ENCODE assay signal across 1 cellular context in the genomic region with DNA sequence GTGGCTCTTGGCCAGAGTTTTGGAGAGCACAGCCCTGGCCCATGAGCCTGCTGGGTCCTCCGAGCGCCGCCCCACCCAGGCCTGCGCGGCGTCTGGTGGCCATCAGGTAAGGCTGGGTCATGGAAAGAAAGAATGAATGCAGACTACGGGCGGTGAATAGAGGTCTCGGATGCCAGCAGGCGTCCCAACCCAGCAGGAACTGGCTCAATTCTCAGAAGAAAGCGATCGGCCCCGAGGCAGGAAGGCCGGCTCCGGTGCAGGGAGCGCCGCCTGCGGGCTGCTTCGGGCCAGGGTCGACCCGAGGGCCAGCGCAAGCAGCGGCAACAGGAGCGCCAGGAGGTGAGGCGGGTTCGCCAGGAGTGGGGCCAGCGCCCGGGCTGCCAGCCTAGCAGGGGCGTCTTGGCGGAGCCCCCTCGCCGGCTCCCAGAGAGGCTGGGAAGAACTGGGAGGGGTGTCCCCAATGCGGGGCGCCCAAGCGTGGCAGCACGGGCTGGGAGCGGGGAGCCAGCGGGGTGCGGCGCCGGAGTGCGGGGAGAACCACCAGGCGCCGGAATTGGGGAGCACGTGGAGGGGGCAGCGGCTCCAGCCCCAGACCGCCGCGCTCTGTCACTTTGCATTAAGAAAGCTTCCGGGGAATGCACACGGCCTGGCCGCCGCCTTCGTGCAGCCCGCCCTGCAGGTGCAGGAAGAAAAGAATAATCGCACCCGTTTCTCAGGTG.
TF ChIP-seq lines count a peak whose summit lies in the region.

No MANE protein-coding gene starts in this region.

TF ChIP-seq in HEK293, 187 proteins besides CTCF, POLR2A, EP300 and RAD21 (continued from another document and continues in another):
- TF ChIP-seq, protein P1, sequence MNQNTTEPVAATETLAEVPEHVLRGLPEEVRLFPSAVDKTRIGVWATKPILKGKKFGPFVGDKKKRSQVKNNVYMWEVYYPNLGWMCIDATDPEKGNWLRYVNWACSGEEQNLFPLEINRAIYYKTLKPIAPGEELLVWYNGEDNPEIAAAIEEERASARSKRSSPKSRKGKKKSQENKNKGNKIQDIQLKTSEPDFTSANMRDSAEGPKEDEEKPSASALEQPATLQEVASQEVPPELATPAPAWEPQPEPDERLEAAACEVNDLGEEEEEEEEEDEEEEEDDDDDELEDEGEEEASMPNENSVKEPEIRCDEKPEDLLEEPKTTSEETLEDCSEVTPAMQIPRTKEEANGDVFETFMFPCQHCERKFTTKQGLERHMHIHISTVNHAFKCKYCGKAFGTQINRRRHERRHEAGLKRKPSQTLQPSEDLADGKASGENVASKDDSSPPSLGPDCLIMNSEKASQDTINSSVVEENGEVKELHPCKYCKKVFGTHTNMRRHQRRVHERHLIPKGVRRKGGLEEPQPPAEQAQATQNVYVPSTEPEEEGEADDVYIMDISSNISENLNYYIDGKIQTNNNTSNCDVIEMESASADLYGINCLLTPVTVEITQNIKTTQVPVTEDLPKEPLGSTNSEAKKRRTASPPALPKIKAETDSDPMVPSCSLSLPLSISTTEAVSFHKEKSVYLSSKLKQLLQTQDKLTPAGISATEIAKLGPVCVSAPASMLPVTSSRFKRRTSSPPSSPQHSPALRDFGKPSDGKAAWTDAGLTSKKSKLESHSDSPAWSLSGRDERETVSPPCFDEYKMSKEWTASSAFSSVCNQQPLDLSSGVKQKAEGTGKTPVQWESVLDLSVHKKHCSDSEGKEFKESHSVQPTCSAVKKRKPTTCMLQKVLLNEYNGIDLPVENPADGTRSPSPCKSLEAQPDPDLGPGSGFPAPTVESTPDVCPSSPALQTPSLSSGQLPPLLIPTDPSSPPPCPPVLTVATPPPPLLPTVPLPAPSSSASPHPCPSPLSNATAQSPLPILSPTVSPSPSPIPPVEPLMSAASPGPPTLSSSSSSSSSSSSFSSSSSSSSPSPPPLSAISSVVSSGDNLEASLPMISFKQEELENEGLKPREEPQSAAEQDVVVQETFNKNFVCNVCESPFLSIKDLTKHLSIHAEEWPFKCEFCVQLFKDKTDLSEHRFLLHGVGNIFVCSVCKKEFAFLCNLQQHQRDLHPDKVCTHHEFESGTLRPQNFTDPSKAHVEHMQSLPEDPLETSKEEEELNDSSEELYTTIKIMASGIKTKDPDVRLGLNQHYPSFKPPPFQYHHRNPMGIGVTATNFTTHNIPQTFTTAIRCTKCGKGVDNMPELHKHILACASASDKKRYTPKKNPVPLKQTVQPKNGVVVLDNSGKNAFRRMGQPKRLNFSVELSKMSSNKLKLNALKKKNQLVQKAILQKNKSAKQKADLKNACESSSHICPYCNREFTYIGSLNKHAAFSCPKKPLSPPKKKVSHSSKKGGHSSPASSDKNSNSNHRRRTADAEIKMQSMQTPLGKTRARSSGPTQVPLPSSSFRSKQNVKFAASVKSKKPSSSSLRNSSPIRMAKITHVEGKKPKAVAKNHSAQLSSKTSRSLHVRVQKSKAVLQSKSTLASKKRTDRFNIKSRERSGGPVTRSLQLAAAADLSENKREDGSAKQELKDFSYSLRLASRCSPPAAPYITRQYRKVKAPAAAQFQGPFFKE (tag by site-specific recombination; IDR thresholded peaks at IDR 0.05; ENCODE audit: borderline replicate concordance) = no peak
- TF ChIP-seq ZBTB48 (tag by site-specific recombination; IDR thresholded peaks at IDR 0.05) (no peak), IKZF3 (tag by site-specific recombination; IDR thresholded peaks at IDR 0.05) (no peak), ZNF555 (tag by site-specific recombination; conservative IDR thresholded peaks at IDR 0.05) (no peak), REPIN1 (tag by site-specific recombination; IDR thresholded peaks at IDR 0.05; ENCODE audit: low read depth) (no peak), ZNF707 (tag by site-specific recombination; IDR thresholded peaks at IDR 0.05) (no peak), ZNF76 (tag by site-specific recombination; IDR thresholded peaks at IDR 0.05; ENCODE audit: borderline replicate concordance, low read depth) (no peak), ZNF544 (tag by site-specific recombination; IDR thresholded peaks at IDR 0.05) (no peak), ZNF664 (tag by site-specific recombination; IDR thresholded peaks at IDR 0.05) (no peak), ZBTB20 (tag by site-specific recombination; IDR thresholded peaks at IDR 0.05) (peak; percentile 85), ZNF202 (tag by site-specific recombination; IDR thresholded peaks at IDR 0.05; ENCODE audit: borderline replicate concordance) (no peak), ZNF423 (tag by site-specific recombination; IDR thresholded peaks at IDR 0.05) (no peak), GFI1B (tag by site-specific recombination; IDR thresholded peaks at IDR 0.05) (no peak), ZNF521 (tag by site-specific recombination; IDR thresholded peaks at IDR 0.05) (no peak), ZNF610 (tag by site-specific recombination; IDR thresholded peaks at IDR 0.05; ENCODE audit: borderline replicate concordance) (0 out of 2 replicates have a peak, but pooled peaks have one; percentile 54), ZNF514 (tag by site-specific recombination; IDR thresholded peaks at IDR 0.05) (no peak), HOXA7 (CRISPR knock-in tag; IDR thresholded peaks at IDR 0.05; ENCODE audit: borderline replicate concordance) (no peak), OVOL3 (tag by site-specific recombination; IDR thresholded peaks at IDR 0.05) (no peak), ZNF302 (tag by site-specific recombination; IDR thresholded peaks at IDR 0.05; ENCODE audit: low read depth) (no peak), KLF9 (tag by site-specific recombination; IDR thresholded peaks at IDR 0.05; ENCODE audit: low read depth) (0 out of 2 replicates have a peak, but pooled peaks have one; percentile 12), ZNF404 (tag by site-specific recombination; IDR thresholded peaks at IDR 0.05) (no peak), ZNF169 (tag by site-specific recombination; IDR thresholded peaks at IDR 0.05) (no peak), ZNF138 (tag by site-specific recombination; IDR thresholded peaks at IDR 0.05; ENCODE audit: borderline replicate concordance) (no peak), GLIS1 (tag by site-specific recombination; IDR thresholded peaks at IDR 0.05) (no peak; the same call in 1 of the 2 replicates), ZNF184 (tag by site-specific recombination; IDR thresholded peaks at IDR 0.05) (no peak), ZNF791 (tag by site-specific recombination; IDR thresholded peaks at IDR 0.05) (no peak), ZNF600 (tag by site-specific recombination; IDR thresholded peaks at IDR 0.05) (peak; percentile 85), ZNF830 (tag by site-specific recombination; IDR thresholded peaks at IDR 0.05; ENCODE audit: low read depth) (no peak), KLF1 (tag by site-specific recombination; IDR thresholded peaks at IDR 0.05) (no peak), ZBTB21 (tag by site-specific recombination; IDR thresholded peaks at IDR 0.05) (no peak), ZNF777 (tag by site-specific recombination; IDR thresholded peaks at IDR 0.05; ENCODE audit: borderline replicate concordance) (no peak)
- TF ChIP-seq, protein P2, sequence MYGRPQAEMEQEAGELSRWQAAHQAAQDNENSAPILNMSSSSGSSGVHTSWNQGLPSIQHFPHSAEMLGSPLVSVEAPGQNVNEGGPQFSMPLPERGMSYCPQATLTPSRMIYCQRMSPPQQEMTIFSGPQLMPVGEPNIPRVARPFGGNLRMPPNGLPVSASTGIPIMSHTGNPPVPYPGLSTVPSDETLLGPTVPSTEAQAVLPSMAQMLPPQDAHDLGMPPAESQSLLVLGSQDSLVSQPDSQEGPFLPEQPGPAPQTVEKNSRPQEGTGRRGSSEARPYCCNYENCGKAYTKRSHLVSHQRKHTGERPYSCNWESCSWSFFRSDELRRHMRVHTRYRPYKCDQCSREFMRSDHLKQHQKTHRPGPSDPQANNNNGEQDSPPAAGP (tag by site-specific recombination; IDR thresholded peaks at IDR 0.05) = no peak
- TF ChIP-seq, protein P3, sequence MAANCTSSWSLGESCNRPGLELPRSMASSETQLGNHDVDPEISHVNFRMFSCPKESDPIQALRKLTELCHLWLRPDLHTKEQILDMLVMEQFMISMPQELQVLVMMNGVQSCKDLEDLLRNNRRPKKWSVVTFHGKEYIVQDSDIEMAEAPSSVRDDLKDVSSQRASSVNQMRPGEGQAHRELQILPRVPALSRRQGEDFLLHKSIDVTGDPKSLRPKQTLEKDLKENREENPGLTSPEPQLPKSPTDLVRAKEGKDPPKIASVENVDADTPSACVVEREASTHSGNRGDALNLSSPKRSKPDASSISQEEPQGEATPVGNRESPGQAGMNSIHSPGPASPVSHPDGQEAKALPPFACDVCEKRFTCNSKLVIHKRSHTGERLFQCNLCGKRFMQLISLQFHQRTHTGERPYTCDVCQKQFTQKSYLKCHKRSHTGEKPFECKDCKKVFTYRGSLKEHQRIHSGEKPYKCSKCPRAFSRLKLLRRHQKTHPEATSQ (tag by site-specific recombination; IDR thresholded peaks at IDR 0.05) = no peak
- TF ChIP-seq, protein P4, sequence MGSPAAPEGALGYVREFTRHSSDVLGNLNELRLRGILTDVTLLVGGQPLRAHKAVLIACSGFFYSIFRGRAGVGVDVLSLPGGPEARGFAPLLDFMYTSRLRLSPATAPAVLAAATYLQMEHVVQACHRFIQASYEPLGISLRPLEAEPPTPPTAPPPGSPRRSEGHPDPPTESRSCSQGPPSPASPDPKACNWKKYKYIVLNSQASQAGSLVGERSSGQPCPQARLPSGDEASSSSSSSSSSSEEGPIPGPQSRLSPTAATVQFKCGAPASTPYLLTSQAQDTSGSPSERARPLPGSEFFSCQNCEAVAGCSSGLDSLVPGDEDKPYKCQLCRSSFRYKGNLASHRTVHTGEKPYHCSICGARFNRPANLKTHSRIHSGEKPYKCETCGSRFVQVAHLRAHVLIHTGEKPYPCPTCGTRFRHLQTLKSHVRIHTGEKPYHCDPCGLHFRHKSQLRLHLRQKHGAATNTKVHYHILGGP (tag by site-specific recombination; IDR thresholded peaks at IDR 0.05) = no peak
- TF ChIP-seq, protein P5, sequence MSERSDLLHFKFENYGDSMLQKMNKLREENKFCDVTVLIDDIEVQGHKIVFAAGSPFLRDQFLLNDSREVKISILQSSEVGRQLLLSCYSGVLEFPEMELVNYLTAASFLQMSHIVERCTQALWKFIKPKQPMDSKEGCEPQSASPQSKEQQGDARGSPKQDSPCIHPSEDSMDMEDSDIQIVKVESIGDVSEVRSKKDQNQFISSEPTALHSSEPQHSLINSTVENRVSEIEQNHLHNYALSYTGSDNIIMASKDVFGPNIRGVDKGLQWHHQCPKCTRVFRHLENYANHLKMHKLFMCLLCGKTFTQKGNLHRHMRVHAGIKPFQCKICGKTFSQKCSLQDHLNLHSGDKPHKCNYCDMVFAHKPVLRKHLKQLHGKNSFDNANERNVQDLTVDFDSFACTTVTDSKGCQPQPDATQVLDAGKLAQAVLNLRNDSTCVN (tag by site-specific recombination; optimal IDR thresholded peaks at IDR 0.05) = peak; percentile 50
- TF ChIP-seq, protein P6, sequence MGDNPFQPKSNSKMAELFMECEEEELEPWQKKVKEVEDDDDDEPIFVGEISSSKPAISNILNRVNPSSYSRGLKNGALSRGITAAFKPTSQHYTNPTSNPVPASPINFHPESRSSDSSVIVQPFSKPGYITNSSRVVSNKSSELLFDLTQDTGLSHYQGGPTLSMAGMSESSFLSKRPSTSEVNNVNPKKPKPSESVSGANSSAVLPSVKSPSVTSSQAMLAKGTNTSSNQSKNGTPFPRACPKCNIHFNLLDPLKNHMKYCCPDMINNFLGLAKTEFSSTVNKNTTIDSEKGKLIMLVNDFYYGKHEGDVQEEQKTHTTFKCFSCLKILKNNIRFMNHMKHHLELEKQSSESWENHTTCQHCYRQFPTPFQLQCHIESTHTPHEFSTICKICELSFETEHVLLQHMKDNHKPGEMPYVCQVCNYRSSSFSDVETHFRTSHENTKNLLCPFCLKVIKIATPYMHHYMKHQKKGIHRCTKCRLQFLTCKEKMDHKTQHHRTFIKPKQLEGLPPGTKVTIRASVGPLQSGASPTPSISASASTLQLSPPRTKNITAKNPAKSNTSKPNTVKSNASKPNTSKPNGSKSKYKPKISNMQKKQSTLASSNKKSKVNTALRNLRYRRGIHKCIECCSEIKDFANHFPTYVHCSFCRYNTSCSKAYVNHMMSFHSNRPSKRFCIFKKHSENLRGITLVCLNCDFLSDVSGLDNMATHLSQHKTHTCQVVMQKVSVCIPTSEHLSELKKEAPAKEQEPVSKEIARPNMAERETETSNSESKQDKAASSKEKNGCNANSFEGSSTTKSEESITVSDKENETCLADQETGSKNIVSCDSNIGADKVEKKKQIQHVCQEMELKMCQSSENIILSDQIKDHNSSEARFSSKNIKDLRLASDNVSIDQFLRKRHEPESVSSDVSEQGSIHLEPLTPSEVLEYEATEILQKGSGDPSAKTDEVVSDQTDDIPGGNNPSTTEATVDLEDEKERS (tag by site-specific recombination; IDR thresholded peaks at IDR 0.05) = no peak
- TF ChIP-seq, protein P7, sequence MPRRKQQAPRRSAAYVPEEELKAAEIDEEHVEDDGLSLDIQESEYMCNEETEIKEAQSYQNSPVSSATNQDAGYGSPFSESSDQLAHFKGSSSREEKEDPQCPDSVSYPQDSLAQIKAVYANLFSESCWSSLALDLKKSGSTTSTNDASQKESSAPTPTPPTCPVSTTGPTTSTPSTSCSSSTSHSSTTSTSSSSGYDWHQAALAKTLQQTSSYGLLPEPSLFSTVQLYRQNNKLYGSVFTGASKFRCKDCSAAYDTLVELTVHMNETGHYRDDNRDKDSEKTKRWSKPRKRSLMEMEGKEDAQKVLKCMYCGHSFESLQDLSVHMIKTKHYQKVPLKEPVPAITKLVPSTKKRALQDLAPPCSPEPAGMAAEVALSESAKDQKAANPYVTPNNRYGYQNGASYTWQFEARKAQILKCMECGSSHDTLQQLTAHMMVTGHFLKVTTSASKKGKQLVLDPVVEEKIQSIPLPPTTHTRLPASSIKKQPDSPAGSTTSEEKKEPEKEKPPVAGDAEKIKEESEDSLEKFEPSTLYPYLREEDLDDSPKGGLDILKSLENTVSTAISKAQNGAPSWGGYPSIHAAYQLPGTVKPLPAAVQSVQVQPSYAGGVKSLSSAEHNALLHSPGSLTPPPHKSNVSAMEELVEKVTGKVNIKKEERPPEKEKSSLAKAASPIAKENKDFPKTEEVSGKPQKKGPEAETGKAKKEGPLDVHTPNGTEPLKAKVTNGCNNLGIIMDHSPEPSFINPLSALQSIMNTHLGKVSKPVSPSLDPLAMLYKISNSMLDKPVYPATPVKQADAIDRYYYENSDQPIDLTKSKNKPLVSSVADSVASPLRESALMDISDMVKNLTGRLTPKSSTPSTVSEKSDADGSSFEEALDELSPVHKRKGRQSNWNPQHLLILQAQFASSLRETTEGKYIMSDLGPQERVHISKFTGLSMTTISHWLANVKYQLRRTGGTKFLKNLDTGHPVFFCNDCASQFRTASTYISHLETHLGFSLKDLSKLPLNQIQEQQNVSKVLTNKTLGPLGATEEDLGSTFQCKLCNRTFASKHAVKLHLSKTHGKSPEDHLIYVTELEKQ (tag by site-specific recombination; IDR thresholded peaks at IDR 0.05; ENCODE audit: borderline replicate concordance) = no peak
- TF ChIP-seq, protein P8, sequence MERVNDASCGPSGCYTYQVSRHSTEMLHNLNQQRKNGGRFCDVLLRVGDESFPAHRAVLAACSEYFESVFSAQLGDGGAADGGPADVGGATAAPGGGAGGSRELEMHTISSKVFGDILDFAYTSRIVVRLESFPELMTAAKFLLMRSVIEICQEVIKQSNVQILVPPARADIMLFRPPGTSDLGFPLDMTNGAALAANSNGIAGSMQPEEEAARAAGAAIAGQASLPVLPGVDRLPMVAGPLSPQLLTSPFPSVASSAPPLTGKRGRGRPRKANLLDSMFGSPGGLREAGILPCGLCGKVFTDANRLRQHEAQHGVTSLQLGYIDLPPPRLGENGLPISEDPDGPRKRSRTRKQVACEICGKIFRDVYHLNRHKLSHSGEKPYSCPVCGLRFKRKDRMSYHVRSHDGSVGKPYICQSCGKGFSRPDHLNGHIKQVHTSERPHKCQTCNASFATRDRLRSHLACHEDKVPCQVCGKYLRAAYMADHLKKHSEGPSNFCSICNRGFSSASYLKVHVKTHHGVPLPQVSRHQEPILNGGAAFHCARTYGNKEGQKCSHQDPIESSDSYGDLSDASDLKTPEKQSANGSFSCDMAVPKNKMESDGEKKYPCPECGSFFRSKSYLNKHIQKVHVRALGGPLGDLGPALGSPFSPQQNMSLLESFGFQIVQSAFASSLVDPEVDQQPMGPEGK (tag by site-specific recombination; IDR thresholded peaks at IDR 0.05) = peak; percentile 78
